In the genomic region with DNA sequence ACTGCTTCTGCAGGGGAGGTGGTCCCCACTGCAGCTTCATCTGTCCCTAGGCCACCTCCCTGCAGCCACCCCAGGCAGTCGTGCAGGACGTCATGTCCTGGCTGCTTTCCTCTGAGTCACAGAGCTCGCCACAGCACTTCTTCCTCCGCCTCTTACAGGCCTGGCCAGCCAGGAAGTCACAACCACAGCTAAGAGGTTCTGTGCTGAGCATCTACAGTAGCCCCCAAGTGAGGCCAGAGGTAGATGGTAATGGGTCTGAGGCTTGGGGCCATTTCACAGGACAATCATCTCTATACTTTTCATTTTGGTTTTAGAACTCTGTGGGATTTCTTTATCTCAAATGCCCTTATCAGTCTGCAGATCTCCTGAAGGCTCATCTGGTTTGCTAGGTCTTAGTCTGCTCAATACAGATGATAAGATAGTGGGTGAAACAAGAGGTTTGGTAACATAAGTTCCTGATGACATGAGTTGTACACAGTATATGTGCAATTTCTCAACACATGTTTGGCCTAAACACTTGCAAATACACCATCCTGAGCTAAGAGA, we compare ENCODE assay signal across 8 cellular contexts.
DNase-seq lines count a peak whose midpoint lies in the region; TF ChIP-seq lines count a peak whose summit lies in the region.

No MANE protein-coding gene starts in this region.

- DNase-seq in GM06990 (ENCODE audit: extremely low read depth, insufficient read length), result peak; percentile 72
- peak; percentile 94 for DNase-seq in H4 (ENCODE audit: low spot score)
- DNase-seq in M059J (ENCODE audit: low read depth), result peak; percentile 92
- peak; percentile 92 for DNase-seq in activated CD4-positive, alpha-beta T cell treated with anti-CD3 and anti-CD28 coated beads, Interleukin-2, amount 10 ng/mL, durations not matched to agents 24 days and 14 days
- peak; percentile 84 for DNase-seq in dermis blood vessel endothelial cell
- DNase-seq in mucosa of gallbladder (ENCODE audit: low spot score), result peak; percentile 82
- peak; percentile 75 for DNase-seq in stimulated activated naive CD4-positive, alpha-beta T cell treated with Interleukin-2 at 50 U/mL for 16 hours (lab: John Stamatoyannopoulos, UW)
- DNase-seq in NCI-H1436 (lab: John Stamatoyannopoulos, UW), result no peak

- H3K27me3 ChIP-seq in GM06990 (replicated peaks; ENCODE audit: control insufficient read depth, insufficient read depth, low read length), result no peaks in the 10 kb centered on the region

- no peaks in the 10 kb centered on the region for H3K36me3 ChIP-seq in GM06990 (ENCODE audit: control insufficient read depth, insufficient read depth, low read length)

- H3K27me3 Mint-ChIP-seq in activated CD4-positive, alpha-beta T cell treated with anti-CD3 and anti-CD28 coated beads, Interleukin-2, amount 10 ng/mL, durations not matched to agents 24 days and 14 days, result no peaks in the 10 kb centered on the region

- H3K4me3 Mint-ChIP-seq in activated CD4-positive, alpha-beta T cell treated with anti-CD3 and anti-CD28 coated beads, Interleukin-2, amount 10 ng/mL, durations not matched to agents 24 days and 14 days, result peak overlapping the region; percentile 80

- peak overlapping the region; percentile 96 for H3K27ac Mint-ChIP-seq in activated CD4-positive, alpha-beta T cell treated with anti-CD3 and anti-CD28 coated beads, Interleukin-2, amount 10 ng/mL, durations not matched to agents 24 days and 14 days

- TF ChIP-seq CTCF in GM06990 (IDR thresholded peaks at IDR 0.05; ENCODE audit: insufficient read depth, low read length, poor library complexity, severe bottlenecking), result no peak

- H3K4me3 ChIP-seq in GM06990 (replicated peaks; ENCODE audit: low read depth, low read length), result no peak overlapping the region

- peaks cover 67% of the 10 kb centered on the region for H3K4me1 Mint-ChIP-seq in activated CD4-positive, alpha-beta T cell treated with anti-CD3 and anti-CD28 coated beads, Interleukin-2, amount 10 ng/mL, durations not matched to agents 24 days and 14 days

- intact Hi-C loops in activated CD4-positive, alpha-beta T cell treated with anti-CD3 and anti-CD28 coated beads, Interleukin-2, amount 10 ng/mL, durations not matched to agents 24 days and 14 days (cut with micrococcal nuclease), result loop anchor here (1.0 to 2.0 kb wide), 7 partner anchors 15 to 136 kb away; no protein-coding TSS in a partner anchor

- H3K9me3 Mint-ChIP-seq in activated CD4-positive, alpha-beta T cell treated with anti-CD3 and anti-CD28 coated beads, Interleukin-2, amount 10 ng/mL, durations not matched to agents 24 days and 14 days, result no peaks in the 10 kb centered on the region

- H3K36me3 Mint-ChIP-seq in activated CD4-positive, alpha-beta T cell treated with anti-CD3 and anti-CD28 coated beads, Interleukin-2, amount 10 ng/mL, durations not matched to agents 24 days and 14 days (ENCODE audit: low read depth), result peaks cover 2% of the 10 kb centered on the region
